8 cellular contexts compared by ENCODE assay signal in the genomic region with DNA sequence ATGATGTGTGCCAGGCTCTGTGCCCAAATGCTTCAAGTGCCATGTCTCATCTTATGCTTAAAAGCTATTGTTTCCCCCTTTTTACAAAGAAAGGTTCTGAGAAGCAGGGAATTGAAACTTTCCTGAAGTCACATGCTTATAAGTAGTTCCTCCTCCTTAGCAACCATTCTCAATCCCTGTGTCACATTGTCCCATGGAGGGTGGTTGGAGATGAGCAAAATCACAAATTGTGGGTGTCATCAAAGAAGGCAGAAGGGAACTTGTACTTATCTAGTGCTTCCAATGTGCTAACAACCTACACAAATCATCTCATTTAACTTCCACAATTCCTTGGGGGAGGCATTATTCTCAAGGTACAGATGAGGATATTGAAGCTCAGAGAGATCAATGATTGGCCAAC. TPM values are rescaled to one million over a fixed set of nuclear protein-coding genes. Genes with fewer than 3 reads are reported as not detected.
"Had no signal": no experiment of that assay in that cellular context is flagged by ENCODE, and none has a peak within 500 bp of the region (broad histone marks: within the 10 kb centered on the region; RNA-seq: fewer than 3 reads in every experiment).

No MANE protein-coding gene starts in this region.

- H3K27me3 Mint-ChIP-seq: IgD-negative memory B cell had no signal

- H3K4me3 Mint-ChIP-seq: HFFc6, IgD-negative memory B cell had no signal

- H3K27ac Mint-ChIP-seq: HFFc6, IgD-negative memory B cell had no signal

- H3K36me3 Mint-ChIP-seq: IgD-negative memory B cell had no signal

- DNase-seq: GM23248, GOT3, H7, HFFc6, KBM-7 had no signal

- H3K9me3 Mint-ChIP-seq: HFFc6, IgD-negative memory B cell had no signal

- ATAC-seq: HCT116, HepG2 had no signal

RNA-seq across cellular contexts. Expression of a gene that starts 10.1 kb away (rescaled TPM):
- total RNA-seq: GM23248, H7, HepG2, HFFc6 had no signal
